ENCODE assay signal across 13 cellular contexts in the genomic region with DNA sequence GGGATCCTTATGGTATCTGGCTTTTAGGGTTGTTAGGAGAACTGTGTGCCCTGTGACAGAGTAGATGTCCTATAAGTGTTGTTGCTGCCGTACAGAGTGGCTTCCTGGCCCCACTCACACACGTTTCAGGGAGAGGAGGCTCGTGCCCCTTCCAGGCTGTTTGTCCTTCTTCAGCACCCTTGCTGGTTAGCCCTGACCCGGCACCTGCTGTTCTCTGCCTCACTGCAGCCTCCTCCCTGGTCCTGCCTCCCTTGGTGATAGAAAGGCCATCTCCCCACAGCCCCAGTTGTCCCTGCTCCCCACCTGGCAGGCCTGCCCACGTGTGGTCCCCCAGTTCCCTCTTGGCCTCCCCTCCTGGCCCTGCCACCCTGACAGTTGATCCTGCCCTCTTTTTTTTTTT. TPM values are rescaled to one million over a fixed set of nuclear protein-coding genes. Genes with fewer than 3 reads are reported as not detected.
DNase-seq lines count a peak whose midpoint lies in the region; ATAC-seq and TF ChIP-seq lines count a peak whose summit lies in the region.
"Had no signal": no experiment of that assay in that cellular context is flagged by ENCODE, and none has a peak within 500 bp of the region (broad histone marks: within the 10 kb centered on the region; RNA-seq: fewer than 3 reads in every experiment).

No MANE protein-coding gene starts in this region.

- H3K4me1 ChIP-seq in mucosa of rectum (ENCODE audit: control insufficient read depth in 2 of 2, insufficient read depth in 2 of 2, low read length in 2 of 2): peaks cover 64 to 67% of the 10 kb centered on the region in 2 donors

- ATAC-seq in GM19395 (IDR thresholded peaks at IDR 0.05; ENCODE audit: unreplicated experiment): no peak
- ATAC-seq: activated naive CD4-positive, alpha-beta T cell treated with anti-CD3 and anti-CD28 coated beads, Interleukin-2, amount 50 U/mL, for 72 hours had no signal

- H3K4me3 ChIP-seq in GM08714 (ENCODE audit: low read length): peak overlapping the region; percentile 90; the same call in 1 of the 2 replicates
- peak overlapping the region; percentile 83 to 84 for H3K4me3 ChIP-seq in mucosa of rectum (ENCODE audit: low read length in 2 of 2)
- H3K4me3 ChIP-seq: tibial artery had no signal

- peaks cover 25% of the 10 kb centered on the region for H3K4me1 Mint-ChIP-seq in activated T-helper 1 cell treated with anti-CD3 and anti-CD28 coated beads, Interleukin-12 subunit alpha, Interleukin-12 subunit beta, Interleukin-2, Interleukin-4 antibody, amounts not matched to agents 30 ng/mL and 10 ng/mL and 1 ng/mL, durations not matched to agents 14 hours and 24 hours and 36 hours (ENCODE audit: low read depth)

- TF ChIP-seq CTCF in 22Rv1 (IDR thresholded peaks at IDR 0.05): no peak

- peak overlapping the region; percentile 34 to 38 for H3K9ac ChIP-seq in mucosa of rectum (ENCODE audit: low read depth in 1 of 2, low read length in 2 of 2)

- H3K27me3 Mint-ChIP-seq in activated T-helper 1 cell treated with anti-CD3 and anti-CD28 coated beads, Interleukin-12 subunit alpha, Interleukin-12 subunit beta, Interleukin-2, Interleukin-4 antibody, amounts not matched to agents 30 ng/mL and 10 ng/mL and 1 ng/mL, durations not matched to agents 14 hours and 24 hours and 36 hours (ENCODE audit: insufficient read depth): peaks cover 39% of the 10 kb centered on the region

- no peaks in the 10 kb centered on the region for H3K9me3 ChIP-seq in mucosa of rectum (ENCODE audit: control insufficient read depth in 2 of 2, low read length in 2 of 2)
- H3K9me3 ChIP-seq: tibial artery had no signal

- H3K36me3 Mint-ChIP-seq in activated T-helper 1 cell treated with anti-CD3 and anti-CD28 coated beads, Interleukin-12 subunit alpha, Interleukin-12 subunit beta, Interleukin-2, Interleukin-4 antibody, amounts not matched to agents 30 ng/mL and 10 ng/mL and 1 ng/mL, durations not matched to agents 14 hours and 24 hours and 36 hours (ENCODE audit: low read depth): no peaks in the 10 kb centered on the region
- H3K36me3 Mint-ChIP-seq: activated naive CD4-positive, alpha-beta T cell treated with anti-CD3 and anti-CD28 coated beads, Interleukin-2, amount 50 U/mL, for 72 hours had no signal

- no peaks in the 10 kb centered on the region for H3K27me3 ChIP-seq in mucosa of rectum (ENCODE audit: control insufficient read depth in 2 of 2, insufficient read depth in 2 of 2, low read length in 2 of 2)
- H3K27me3 ChIP-seq: tibial artery had no signal

- no peaks in the 10 kb centered on the region for H3K9me3 Mint-ChIP-seq in activated T-helper 1 cell treated with anti-CD3 and anti-CD28 coated beads, Interleukin-12 subunit alpha, Interleukin-12 subunit beta, Interleukin-2, Interleukin-4 antibody, amounts not matched to agents 30 ng/mL and 10 ng/mL and 1 ng/mL, durations not matched to agents 14 hours and 24 hours and 36 hours
- H3K9me3 Mint-ChIP-seq: activated naive CD4-positive, alpha-beta T cell treated with anti-CD3 and anti-CD28 coated beads, Interleukin-2, amount 50 U/mL, for 72 hours had no signal

- peak overlapping the region; percentile 68 for H3K27ac Mint-ChIP-seq in activated T-helper 1 cell treated with anti-CD3 and anti-CD28 coated beads, Interleukin-12 subunit alpha, Interleukin-12 subunit beta, Interleukin-2, Interleukin-4 antibody, amounts not matched to agents 30 ng/mL and 10 ng/mL and 1 ng/mL, durations not matched to agents 14 hours and 24 hours and 36 hours
- H3K27ac Mint-ChIP-seq: activated naive CD4-positive, alpha-beta T cell treated with anti-CD3 and anti-CD28 coated beads, Interleukin-2, amount 50 U/mL, for 72 hours had no signal

- no peak for DNase-seq in activated T-helper 1 cell treated with anti-CD3 and anti-CD28 coated beads, Interleukin-12 subunit alpha, Interleukin-12 subunit beta, Interleukin-2, Interleukin-4 antibody, amounts not matched to agents 30 ng/mL and 10 ng/mL and 1 ng/mL, durations not matched to agents 14 hours and 24 hours and 36 hours (ENCODE audit: low spot score)
- DNase-seq in effector CD8-positive, alpha-beta T cell (lab: John Stamatoyannopoulos, UW): no peak
- DNase-seq in NCI-H2171 (lab: John Stamatoyannopoulos, UW) (no peak), SKM-1 treated with dmso at 0.1 percent for 144 hours (lab: John Stamatoyannopoulos, UW; ENCODE audit: unreplicated experiment) (no peak)
- DNase-seq: GM23248, NCI-H1436 treated with DMSO at 0.1 percent for 48 hours, posterior cingulate gyrus, tibial artery had no signal

- intact Hi-C loops in activated T-helper 1 cell treated with anti-CD3 and anti-CD28 coated beads, Interleukin-12 subunit alpha, Interleukin-12 subunit beta, Interleukin-2, Interleukin-4 antibody, amounts not matched to agents 30 ng/mL and 10 ng/mL and 1 ng/mL, durations not matched to agents 14 hours and 24 hours and 36 hours (cut with micrococcal nuclease): no loop called here

- H3K27ac ChIP-seq in 22Rv1 (peak overlapping the region; percentile 74), mucosa of rectum (ENCODE audit: low read depth in 2 of 2, low read length in 2 of 2) (peak overlapping the region; percentile 89 to 92)
- H3K27ac ChIP-seq: GM23248 had no signal

- no peaks in the 10 kb centered on the region for H3K36me3 ChIP-seq in mucosa of rectum (ENCODE audit: control insufficient read depth in 2 of 2, insufficient read depth in 2 of 2, low read length in 2 of 2)
- H3K36me3 ChIP-seq: tibial artery had no signal

- H3K4me3 Mint-ChIP-seq in activated T-helper 1 cell treated with anti-CD3 and anti-CD28 coated beads, Interleukin-12 subunit alpha, Interleukin-12 subunit beta, Interleukin-2, Interleukin-4 antibody, amounts not matched to agents 30 ng/mL and 10 ng/mL and 1 ng/mL, durations not matched to agents 14 hours and 24 hours and 36 hours: no peak overlapping the region

RNA-seq across cellular contexts. Expression of a gene that starts 2.3 kb away (rescaled TPM):
- total RNA-seq in activated T-helper 1 cell treated with anti-CD3 and anti-CD28 coated beads, Interleukin-12 subunit alpha, Interleukin-12 subunit beta, Interleukin-2, Interleukin-4 antibody, amounts not matched to agents 30 ng/mL and 10 ng/mL and 1 ng/mL, durations not matched to agents 14 hours and 24 hours and 36 hours: 1.5 and 1.7 TPM in 2 replicates

RNA-seq across cellular contexts. Expression of a gene that starts 37.3 kb away (rescaled TPM):
- total RNA-seq in activated T-helper 1 cell treated with anti-CD3 and anti-CD28 coated beads, Interleukin-12 subunit alpha, Interleukin-12 subunit beta, Interleukin-2, Interleukin-4 antibody, amounts not matched to agents 30 ng/mL and 10 ng/mL and 1 ng/mL, durations not matched to agents 14 hours and 24 hours and 36 hours: 87.3 and 89.1 TPM in 2 replicates
